In genomic region chr17:80284631-80285030, GRCh38 we compare ENCODE assay signal across 12 cellular contexts. TPM values are rescaled to one million over a fixed set of nuclear protein-coding genes. Genes with fewer than 3 reads are reported as not detected.
DNase-seq lines count a peak whose midpoint lies in the region; ATAC-seq and TF ChIP-seq lines count a peak whose summit lies in the region.
"Had no signal": no experiment of that assay in that cellular context is flagged by ENCODE, and none has a peak within 500 bp of the region (broad histone marks: within the 10 kb centered on the region; RNA-seq: fewer than 3 reads in every experiment).

No MANE protein-coding gene starts in this region.

- no peaks in the 10 kb centered on the region for H3K9me3 Mint-ChIP-seq in activated CD4-positive, alpha-beta T cell treated with anti-CD3 and anti-CD28 coated beads for 36 hours (ENCODE audit: low read depth)
- H3K9me3 Mint-ChIP-seq in activated CD4-positive, alpha-beta T cell treated with anti-CD3 and anti-CD28 coated beads, Interleukin-2, amount 10 ng/mL, durations not matched to agents 7 days and 5 days = no peaks in the 10 kb centered on the region
- H3K9me3 Mint-ChIP-seq in activated CD8-positive, alpha-beta T cell treated with anti-CD3 and anti-CD28 coated beads, Interleukin-2, amount 10 ng/mL, durations not matched to agents 7 days and 5 days (ENCODE audit: insufficient read depth) = no peaks in the 10 kb centered on the region
- H3K9me3 Mint-ChIP-seq in natural killer cell = no peaks in the 10 kb centered on the region
- H3K9me3 Mint-ChIP-seq: activated T-cell treated with anti-CD3 and anti-CD28 coated beads, Interleukin-2, amount 50 U/mL, for 4 hours; T-helper 2 cell treated with Interferon-gamma antibody and Interleukin-4, amounts not matched to agents 5 μg/mL and 100 μg/mL, for 36 hours had no signal

- POLR2A ChIA-PET in activated CD4-positive, alpha-beta T cell treated with anti-CD3 and anti-CD28 coated beads for 36 hours (lab: Charles Lee) = interaction anchor here (0.6 to 1.2 kb wide), 4 partner anchors 87 to 506 kb away, joined by 3 to 7 read pairs (median 4); no protein-coding TSS in a partner anchor
- POLR2A ChIA-PET in activated CD4-positive, alpha-beta T cell treated with anti-CD3 and anti-CD28 coated beads, Interleukin-2, amount 10 ng/mL, durations not matched to agents 7 days and 5 days (lab: Charles Lee) = interaction anchor here (0.7 kb wide), 1 partner anchor 11 kb away, joined by 7 read pairs; no protein-coding TSS in a partner anchor
- POLR2A ChIA-PET in activated CD8-positive, alpha-beta T cell treated with anti-CD3 and anti-CD28 coated beads, Interleukin-2, amount 10 ng/mL, durations not matched to agents 7 days and 5 days (lab: Charles Lee) = interaction anchor here (1.2 kb wide), 2 partner anchors 8 to 9 kb away, joined by 3 read pairs; no protein-coding TSS in a partner anchor

- CTCF ChIA-PET in activated CD4-positive, alpha-beta T cell treated with anti-CD3 and anti-CD28 coated beads for 36 hours (lab: Charles Lee) = no interaction called here
- CTCF ChIA-PET in activated CD4-positive, alpha-beta T cell treated with anti-CD3 and anti-CD28 coated beads, Interleukin-2, amount 10 ng/mL, durations not matched to agents 7 days and 5 days (lab: Charles Lee) = interaction anchor here (0.6 to 1.1 kb wide), 4 partner anchors 52 to 183 kb away, joined by 3 to 4 read pairs (median 4); partner anchors contain the start of gene GAA
- CTCF ChIA-PET in activated CD8-positive, alpha-beta T cell treated with anti-CD3 and anti-CD28 coated beads, Interleukin-2, amount 10 ng/mL, durations not matched to agents 7 days and 5 days (lab: Charles Lee) = no interaction called here

- intact Hi-C loops in activated CD4-positive, alpha-beta T cell treated with anti-CD3 and anti-CD28 coated beads for 36 hours (cut with DNase I, micrococcal nuclease) = no loop called here
- intact Hi-C loops in natural killer cell (cut with micrococcal nuclease) = no loop called here

- H3K4me1 Mint-ChIP-seq in activated CD4-positive, alpha-beta T cell treated with anti-CD3 and anti-CD28 coated beads for 36 hours = peaks cover 5% of the 10 kb centered on the region
- peaks cover 29% of the 10 kb centered on the region for H3K4me1 Mint-ChIP-seq in activated CD4-positive, alpha-beta T cell treated with anti-CD3 and anti-CD28 coated beads, Interleukin-2, amount 10 ng/mL, durations not matched to agents 7 days and 5 days
- peaks cover 8% of the 10 kb centered on the region for H3K4me1 Mint-ChIP-seq in activated CD8-positive, alpha-beta T cell treated with anti-CD3 and anti-CD28 coated beads, Interleukin-2, amount 10 ng/mL, durations not matched to agents 7 days and 5 days (ENCODE audit: low read depth)
- H3K4me1 Mint-ChIP-seq in natural killer cell = peaks cover 17 to 43% of the 10 kb centered on the region in 2 donors

- no peak for TF ChIP-seq CTCF in natural killer cell (IDR thresholded peaks at IDR 0.05)

- H3K27me3 Mint-ChIP-seq in activated CD4-positive, alpha-beta T cell treated with anti-CD3 and anti-CD28 coated beads for 36 hours = no peaks in the 10 kb centered on the region
- H3K27me3 Mint-ChIP-seq in activated CD4-positive, alpha-beta T cell treated with anti-CD3 and anti-CD28 coated beads, Interleukin-2, amount 10 ng/mL, durations not matched to agents 7 days and 5 days = no peaks in the 10 kb centered on the region
- no peaks in the 10 kb centered on the region for H3K27me3 Mint-ChIP-seq in activated CD8-positive, alpha-beta T cell treated with anti-CD3 and anti-CD28 coated beads, Interleukin-2, amount 10 ng/mL, durations not matched to agents 7 days and 5 days (ENCODE audit: low read depth)
- H3K27me3 Mint-ChIP-seq in natural killer cell (ENCODE audit: low read depth in 2 of 2) = no peaks in the 10 kb centered on the region

- ATAC-seq in activated CD4-positive, alpha-beta T cell treated with anti-CD3 and anti-CD28 coated beads for 36 hours = peak; percentile 30
- peak; percentile 9 for ATAC-seq in activated CD8-positive, alpha-beta T cell treated with anti-CD3 and anti-CD28 coated beads, Interleukin-2, amount 10 ng/mL, durations not matched to agents 7 days and 5 days
- ATAC-seq in natural killer cell (peak in 1 of 3 donors; percentile 32), GM18520 (IDR thresholded peaks at IDR 0.05; ENCODE audit: unreplicated experiment) (no peak)

- H3K27ac Mint-ChIP-seq in activated CD4-positive, alpha-beta T cell treated with anti-CD3 and anti-CD28 coated beads for 36 hours = peak overlapping the region; percentile 0
- H3K27ac Mint-ChIP-seq in activated CD4-positive, alpha-beta T cell treated with anti-CD3 and anti-CD28 coated beads, Interleukin-2, amount 10 ng/mL, durations not matched to agents 7 days and 5 days = no peak overlapping the region
- peak overlapping the region; percentile 9 for H3K27ac Mint-ChIP-seq in activated CD8-positive, alpha-beta T cell treated with anti-CD3 and anti-CD28 coated beads, Interleukin-2, amount 10 ng/mL, durations not matched to agents 7 days and 5 days
- H3K27ac Mint-ChIP-seq in natural killer cell = peak overlapping the region; percentile 71 to 82
- H3K27ac Mint-ChIP-seq: T-helper 2 cell treated with Interferon-gamma antibody and Interleukin-4, amounts not matched to agents 5 μg/mL and 100 μg/mL, for 36 hours had no signal

- H3K4me3 Mint-ChIP-seq in activated CD4-positive, alpha-beta T cell treated with anti-CD3 and anti-CD28 coated beads for 36 hours = no peak overlapping the region
- H3K4me3 Mint-ChIP-seq in activated CD4-positive, alpha-beta T cell treated with anti-CD3 and anti-CD28 coated beads, Interleukin-2, amount 10 ng/mL, durations not matched to agents 7 days and 5 days = no peak overlapping the region
- H3K4me3 Mint-ChIP-seq in activated CD8-positive, alpha-beta T cell treated with anti-CD3 and anti-CD28 coated beads, Interleukin-2, amount 10 ng/mL, durations not matched to agents 7 days and 5 days = no peak overlapping the region
- H3K4me3 Mint-ChIP-seq in natural killer cell = no peak overlapping the region
- H3K4me3 Mint-ChIP-seq: activated T-cell treated with anti-CD3 and anti-CD28 coated beads, Interleukin-2, amount 50 U/mL, for 4 hours; T-helper 2 cell treated with Interferon-gamma antibody and Interleukin-4, amounts not matched to agents 5 μg/mL and 100 μg/mL, for 36 hours had no signal

- H3K36me3 Mint-ChIP-seq in activated CD4-positive, alpha-beta T cell treated with anti-CD3 and anti-CD28 coated beads for 36 hours (ENCODE audit: low read depth) = peaks cover 45% of the 10 kb centered on the region
- peaks cover 50% of the 10 kb centered on the region for H3K36me3 Mint-ChIP-seq in activated CD4-positive, alpha-beta T cell treated with anti-CD3 and anti-CD28 coated beads, Interleukin-2, amount 10 ng/mL, durations not matched to agents 7 days and 5 days (ENCODE audit: low read depth)
- peaks cover 60% of the 10 kb centered on the region for H3K36me3 Mint-ChIP-seq in activated CD8-positive, alpha-beta T cell treated with anti-CD3 and anti-CD28 coated beads, Interleukin-2, amount 10 ng/mL, durations not matched to agents 7 days and 5 days (ENCODE audit: low read depth)
- H3K36me3 Mint-ChIP-seq in natural killer cell = peaks cover 7% of the 10 kb centered on the region

- DNase-seq in activated CD4-positive, alpha-beta T cell treated with anti-CD3 and anti-CD28 coated beads for 36 hours = no peak
- DNase-seq in activated CD4-positive, alpha-beta T cell treated with anti-CD3 and anti-CD28 coated beads, Interleukin-2, amount 10 ng/mL, durations not matched to agents 7 days and 5 days = no peak
- DNase-seq in Kasumi-1 (lab: John Stamatoyannopoulos, UW) (peak; percentile 72 to 79), natural killer cell (no peak), UCSD-AML1 (lab: John Stamatoyannopoulos, UW; ENCODE audit: unreplicated experiment) (no peak), DMS79 treated with DMSO at 0.1 percent for 48 hours (lab: John Stamatoyannopoulos, UW) (no peak)
- no peak for DNase-seq in activated CD8-positive, alpha-beta T cell treated with anti-CD3 and anti-CD28 coated beads, Interleukin-2, amount 10 ng/mL, durations not matched to agents 7 days and 5 days
- DNase-seq: activated T-cell treated with anti-CD3 and anti-CD28 coated beads, Interleukin-2, amount 50 U/mL, for 4 hours; NCI-H1105; testis had no signal

RNA-seq across cellular contexts. Expression of gene RNF213, which starts 24.0 kb away (rescaled TPM):
- total RNA-seq in activated CD4-positive, alpha-beta T cell treated with anti-CD3 and anti-CD28 coated beads for 36 hours = 100 to 1,000 TPM; 334 to 366 TPM
- total RNA-seq in activated CD4-positive, alpha-beta T cell treated with anti-CD3 and anti-CD28 coated beads, Interleukin-2, amount 10 ng/mL, durations not matched to agents 7 days and 5 days = 100 to 1,000 TPM; 579 to 602 TPM
- total RNA-seq in activated CD8-positive, alpha-beta T cell treated with anti-CD3 and anti-CD28 coated beads, Interleukin-2, amount 10 ng/mL, durations not matched to agents 7 days and 5 days = 100 to 1,000 TPM; 438 to 455 TPM
- total RNA-seq in natural killer cell = 1,000 to 10,000 TPM in 2 of 3 donors, 100 to 1,000 TPM in 1; 929 to 1,120 (median 1,060) TPM

Comparison
In these comparisons a context has a peak if more than half of its experiments do, and no peak if none do; other contexts are left out.
1. DNase-seq: peak in Kasumi-1 (2 of 2); none in activated CD4-positive, alpha-beta T cell treated with anti-CD3 and anti-CD28 coated beads for 36 hours (single experiment), activated CD4-positive, alpha-beta T cell treated with anti-CD3 and anti-CD28 coated beads, Interleukin-2, amount 10 ng/mL, durations not matched to agents 7 days and 5 days (single experiment), activated CD8-positive, alpha-beta T cell treated with anti-CD3 and anti-CD28 coated beads, Interleukin-2, amount 10 ng/mL, durations not matched to agents 7 days and 5 days (single experiment), natural killer cell (single experiment), UCSD-AML1 (single experiment) and DMS79 treated with DMSO at 0.1 percent for 48 hours (single experiment).